Comparison of ENCODE assay signal across 1 cellular context in the genomic region with DNA sequence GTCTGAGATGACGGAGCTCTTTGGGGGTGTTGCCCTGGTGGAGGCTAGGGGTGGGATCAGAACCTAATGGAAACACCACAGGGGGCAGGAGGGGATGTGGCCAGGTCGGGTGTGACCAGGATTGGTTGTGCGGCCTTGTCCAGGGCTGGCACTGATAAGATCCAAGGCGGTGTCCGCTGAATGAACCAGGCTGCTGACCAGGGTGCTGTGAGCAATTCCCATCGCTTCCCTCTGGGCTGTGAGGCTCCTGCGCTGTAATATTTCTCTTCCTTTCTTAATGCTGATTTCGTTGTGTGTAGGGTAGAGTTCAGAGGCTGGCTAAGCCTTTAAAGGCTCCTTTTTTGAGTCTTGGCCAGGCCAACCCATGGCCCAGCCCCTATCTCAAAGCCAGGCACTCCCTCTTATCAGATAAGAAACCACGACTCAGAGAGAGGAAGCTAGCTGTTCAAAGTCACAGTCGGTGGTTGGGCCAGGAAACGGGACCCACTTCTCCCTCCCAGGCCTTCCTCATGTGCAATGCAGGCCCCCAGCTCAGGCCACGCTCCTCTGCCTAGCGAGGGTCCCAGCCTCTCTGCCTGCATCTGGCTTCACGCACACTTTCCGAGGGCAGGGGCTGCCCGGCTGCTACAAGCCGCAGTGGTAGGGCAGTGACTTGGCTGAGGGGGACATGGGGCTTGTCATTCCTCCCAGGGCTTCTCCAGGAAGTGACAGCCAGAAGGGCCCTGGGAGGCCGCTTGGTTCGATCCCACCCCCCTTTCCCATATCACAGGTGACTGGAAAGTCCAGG.
TF ChIP-seq lines count a peak whose summit lies in the region.

No MANE protein-coding gene starts in this region.

TF ChIP-seq in SK-N-SH, 30 proteins besides CTCF, POLR2A, EP300 and RAD21 (continued from another document):
- TF ChIP-seq, protein P1, sequence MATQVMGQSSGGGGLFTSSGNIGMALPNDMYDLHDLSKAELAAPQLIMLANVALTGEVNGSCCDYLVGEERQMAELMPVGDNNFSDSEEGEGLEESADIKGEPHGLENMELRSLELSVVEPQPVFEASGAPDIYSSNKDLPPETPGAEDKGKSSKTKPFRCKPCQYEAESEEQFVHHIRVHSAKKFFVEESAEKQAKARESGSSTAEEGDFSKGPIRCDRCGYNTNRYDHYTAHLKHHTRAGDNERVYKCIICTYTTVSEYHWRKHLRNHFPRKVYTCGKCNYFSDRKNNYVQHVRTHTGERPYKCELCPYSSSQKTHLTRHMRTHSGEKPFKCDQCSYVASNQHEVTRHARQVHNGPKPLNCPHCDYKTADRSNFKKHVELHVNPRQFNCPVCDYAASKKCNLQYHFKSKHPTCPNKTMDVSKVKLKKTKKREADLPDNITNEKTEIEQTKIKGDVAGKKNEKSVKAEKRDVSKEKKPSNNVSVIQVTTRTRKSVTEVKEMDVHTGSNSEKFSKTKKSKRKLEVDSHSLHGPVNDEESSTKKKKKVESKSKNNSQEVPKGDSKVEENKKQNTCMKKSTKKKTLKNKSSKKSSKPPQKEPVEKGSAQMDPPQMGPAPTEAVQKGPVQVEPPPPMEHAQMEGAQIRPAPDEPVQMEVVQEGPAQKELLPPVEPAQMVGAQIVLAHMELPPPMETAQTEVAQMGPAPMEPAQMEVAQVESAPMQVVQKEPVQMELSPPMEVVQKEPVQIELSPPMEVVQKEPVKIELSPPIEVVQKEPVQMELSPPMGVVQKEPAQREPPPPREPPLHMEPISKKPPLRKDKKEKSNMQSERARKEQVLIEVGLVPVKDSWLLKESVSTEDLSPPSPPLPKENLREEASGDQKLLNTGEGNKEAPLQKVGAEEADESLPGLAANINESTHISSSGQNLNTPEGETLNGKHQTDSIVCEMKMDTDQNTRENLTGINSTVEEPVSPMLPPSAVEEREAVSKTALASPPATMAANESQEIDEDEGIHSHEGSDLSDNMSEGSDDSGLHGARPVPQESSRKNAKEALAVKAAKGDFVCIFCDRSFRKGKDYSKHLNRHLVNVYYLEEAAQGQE (IDR thresholded peaks at IDR 0.05; ENCODE audit: low read depth, low read length), result peak; percentile 90
- no peak for TF ChIP-seq FOXM1 (IDR thresholded peaks at IDR 0.05; ENCODE audit: low read depth)
- TF ChIP-seq, protein P2, sequence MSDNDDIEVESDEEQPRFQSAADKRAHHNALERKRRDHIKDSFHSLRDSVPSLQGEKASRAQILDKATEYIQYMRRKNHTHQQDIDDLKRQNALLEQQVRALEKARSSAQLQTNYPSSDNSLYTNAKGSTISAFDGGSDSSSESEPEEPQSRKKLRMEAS (IDR thresholded peaks at IDR 0.05; ENCODE audit: low read depth), result peak; percentile 39; the same call in 1 of the 2 replicates
- TF ChIP-seq GATA2 (CRISPR knock-in tag; IDR thresholded peaks at IDR 0.05), result peak; percentile 80
- TF ChIP-seq FOSL2 (IDR thresholded peaks at IDR 0.05; ENCODE audit: borderline replicate concordance, low read depth), result 0 out of 2 replicates have a peak, but pooled peaks have one; percentile 4
